8 cellular contexts compared by ENCODE assay signal in genomic region chr17:2025220-2025621, GRCh38.
A peak's percentile ranks its signal among the peaks of the same experiment; 100 is the strongest.
DNase-seq lines count a peak whose midpoint lies in the region; ATAC-seq and TF ChIP-seq lines count a peak whose summit lies in the region.

A gene with protein sequence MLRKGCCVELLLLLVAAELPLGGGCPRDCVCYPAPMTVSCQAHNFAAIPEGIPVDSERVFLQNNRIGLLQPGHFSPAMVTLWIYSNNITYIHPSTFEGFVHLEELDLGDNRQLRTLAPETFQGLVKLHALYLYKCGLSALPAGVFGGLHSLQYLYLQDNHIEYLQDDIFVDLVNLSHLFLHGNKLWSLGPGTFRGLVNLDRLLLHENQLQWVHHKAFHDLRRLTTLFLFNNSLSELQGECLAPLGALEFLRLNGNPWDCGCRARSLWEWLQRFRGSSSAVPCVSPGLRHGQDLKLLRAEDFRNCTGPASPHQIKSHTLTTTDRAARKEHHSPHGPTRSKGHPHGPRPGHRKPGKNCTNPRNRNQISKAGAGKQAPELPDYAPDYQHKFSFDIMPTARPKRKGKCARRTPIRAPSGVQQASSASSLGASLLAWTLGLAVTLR (minus strand): TSS chr17:2025334. CDS start chr17:2024865, 469 bp downstream.

- peak within 1 kb of the TSS; percentile 77 for H3K4me3 Mint-ChIP-seq in stimulated activated memory B cell treated with anti-CD40 and anti-IgM and Interleukin-4, amounts not matched to agents 10 μg/mL and 1 μg/mL and 100 μg/mL, for 72 hours

- ATAC-seq in stimulated activated memory B cell treated with anti-CD40 and anti-IgM and Interleukin-4, amounts not matched to agents 10 μg/mL and 1 μg/mL and 100 μg/mL, for 72 hours: peak; percentile 20
- no peak for ATAC-seq in HG03159 (IDR thresholded peaks at IDR 0.05; ENCODE audit: unreplicated experiment)
- ATAC-seq in HG03571 (IDR thresholded peaks at IDR 0.05; ENCODE audit: unreplicated experiment): no peak

- H3K4me3 ChIP-seq in GM06990 (replicated peaks; ENCODE audit: low read depth, low read length): peak within 1 kb of the TSS; percentile 39
- peak within 1 kb of the TSS; percentile 74 for H3K4me3 ChIP-seq in effector memory CD4-positive, alpha-beta T cell (ENCODE audit: insufficient read depth, low read depth, low read length, poor library complexity, severe bottlenecking)

- no peaks in the 10 kb centered on the region for H3K36me3 ChIP-seq in GM06990 (ENCODE audit: control insufficient read depth, insufficient read depth, low read length)
- H3K36me3 ChIP-seq in effector memory CD4-positive, alpha-beta T cell (ENCODE audit: control insufficient read depth, insufficient read depth, low read length): no peaks in the 10 kb centered on the region

- no peaks in the 10 kb centered on the region for H3K36me3 Mint-ChIP-seq in stimulated activated memory B cell treated with anti-CD40 and anti-IgM and Interleukin-4, amounts not matched to agents 10 μg/mL and 1 μg/mL and 100 μg/mL, for 72 hours

- no peaks in the 10 kb centered on the region for H3K9me3 ChIP-seq in effector memory CD4-positive, alpha-beta T cell (ENCODE audit: control insufficient read depth, low read length)

- H3K27ac ChIP-seq in effector memory CD4-positive, alpha-beta T cell (ENCODE audit: insufficient read depth, low read length, poor library complexity, severe bottlenecking): no peak within 1 kb of the TSS

- DNase-seq in GM06990 (ENCODE audit: extremely low read depth, insufficient read length) (peak; percentile 45), NCI-H2196 (lab: John Stamatoyannopoulos, UW; ENCODE audit: unreplicated experiment) (peak; percentile 51), midbrain (lab: John Stamatoyannopoulos, UW) (peak; percentile 32)
- peak; percentile 79 for DNase-seq in activated CD8-positive, alpha-beta memory T cell treated with anti-CD3 and anti-CD28 coated beads for 24 hours
- DNase-seq in effector memory CD4-positive, alpha-beta T cell: peak; percentile 54 to 73 (median 68)

- H3K4me1 Mint-ChIP-seq in stimulated activated memory B cell treated with anti-CD40 and anti-IgM and Interleukin-4, amounts not matched to agents 10 μg/mL and 1 μg/mL and 100 μg/mL, for 72 hours: peaks cover 35% of the 10 kb centered on the region

- peaks cover 32% of the 10 kb centered on the region for H3K4me1 ChIP-seq in effector memory CD4-positive, alpha-beta T cell (ENCODE audit: control insufficient read depth, insufficient read depth, low read length, poor library complexity, severe bottlenecking)

- no peak within 1 kb of the TSS for H3K27ac Mint-ChIP-seq in stimulated activated memory B cell treated with anti-CD40 and anti-IgM and Interleukin-4, amounts not matched to agents 10 μg/mL and 1 μg/mL and 100 μg/mL, for 72 hours

- TF ChIP-seq CTCF in GM06990 (IDR thresholded peaks at IDR 0.05; ENCODE audit: insufficient read depth, low read length, poor library complexity, severe bottlenecking): no peak

- H3K27me3 ChIP-seq in GM06990 (replicated peaks; ENCODE audit: control insufficient read depth, insufficient read depth, low read length): peaks cover 4% of the 10 kb centered on the region
- peaks cover 15% of the 10 kb centered on the region for H3K27me3 ChIP-seq in effector memory CD4-positive, alpha-beta T cell (replicated peaks; ENCODE audit: control insufficient read depth, insufficient read depth, low read length, poor library complexity, severe bottlenecking)

- H3K27me3 Mint-ChIP-seq in stimulated activated memory B cell treated with anti-CD40 and anti-IgM and Interleukin-4, amounts not matched to agents 10 μg/mL and 1 μg/mL and 100 μg/mL, for 72 hours: peaks cover 47% of the 10 kb centered on the region

- no peaks in the 10 kb centered on the region for H3K9me3 Mint-ChIP-seq in stimulated activated memory B cell treated with anti-CD40 and anti-IgM and Interleukin-4, amounts not matched to agents 10 μg/mL and 1 μg/mL and 100 μg/mL, for 72 hours
